1 cellular context compared by ENCODE assay signal in genomic region chr1:27509127-27510080, GRCh38.
TF ChIP-seq lines count a peak whose summit lies in the region.

No MANE protein-coding gene starts in this region.

TF ChIP-seq in IMR-90, 13 proteins besides CTCF, POLR2A, EP300 and RAD21:
- no peak for TF ChIP-seq BHLHE40 (IDR thresholded peaks at IDR 0.05; ENCODE audit: low read depth, low read length)
- no peak for TF ChIP-seq CHD1 (IDR thresholded peaks at IDR 0.05; ENCODE audit: low read depth, low read length)
